In genomic region chr6:31114970-31115849, GRCh38 we compare ENCODE assay signal across 2 cellular contexts.
TF ChIP-seq lines count a peak whose summit lies in the region.

No MANE protein-coding gene starts in this region.

TF ChIP-seq in A549, 52 proteins besides CTCF, POLR2A, EP300 and RAD21:
- TF ChIP-seq CBX2 (IDR thresholded peaks at IDR 0.05; ENCODE audit: borderline replicate concordance, low read depth) = no peak
- no peak for TF ChIP-seq CEBPB (IDR thresholded peaks at IDR 0.05)
- TF ChIP-seq, protein P1, sequence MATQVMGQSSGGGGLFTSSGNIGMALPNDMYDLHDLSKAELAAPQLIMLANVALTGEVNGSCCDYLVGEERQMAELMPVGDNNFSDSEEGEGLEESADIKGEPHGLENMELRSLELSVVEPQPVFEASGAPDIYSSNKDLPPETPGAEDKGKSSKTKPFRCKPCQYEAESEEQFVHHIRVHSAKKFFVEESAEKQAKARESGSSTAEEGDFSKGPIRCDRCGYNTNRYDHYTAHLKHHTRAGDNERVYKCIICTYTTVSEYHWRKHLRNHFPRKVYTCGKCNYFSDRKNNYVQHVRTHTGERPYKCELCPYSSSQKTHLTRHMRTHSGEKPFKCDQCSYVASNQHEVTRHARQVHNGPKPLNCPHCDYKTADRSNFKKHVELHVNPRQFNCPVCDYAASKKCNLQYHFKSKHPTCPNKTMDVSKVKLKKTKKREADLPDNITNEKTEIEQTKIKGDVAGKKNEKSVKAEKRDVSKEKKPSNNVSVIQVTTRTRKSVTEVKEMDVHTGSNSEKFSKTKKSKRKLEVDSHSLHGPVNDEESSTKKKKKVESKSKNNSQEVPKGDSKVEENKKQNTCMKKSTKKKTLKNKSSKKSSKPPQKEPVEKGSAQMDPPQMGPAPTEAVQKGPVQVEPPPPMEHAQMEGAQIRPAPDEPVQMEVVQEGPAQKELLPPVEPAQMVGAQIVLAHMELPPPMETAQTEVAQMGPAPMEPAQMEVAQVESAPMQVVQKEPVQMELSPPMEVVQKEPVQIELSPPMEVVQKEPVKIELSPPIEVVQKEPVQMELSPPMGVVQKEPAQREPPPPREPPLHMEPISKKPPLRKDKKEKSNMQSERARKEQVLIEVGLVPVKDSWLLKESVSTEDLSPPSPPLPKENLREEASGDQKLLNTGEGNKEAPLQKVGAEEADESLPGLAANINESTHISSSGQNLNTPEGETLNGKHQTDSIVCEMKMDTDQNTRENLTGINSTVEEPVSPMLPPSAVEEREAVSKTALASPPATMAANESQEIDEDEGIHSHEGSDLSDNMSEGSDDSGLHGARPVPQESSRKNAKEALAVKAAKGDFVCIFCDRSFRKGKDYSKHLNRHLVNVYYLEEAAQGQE (IDR thresholded peaks at IDR 0.05) = no peak
- no peak for TF ChIP-seq ATOH8 (CRISPR knock-in tag; IDR thresholded peaks at IDR 0.05; ENCODE audit: low read depth)
- no peak for TF ChIP-seq HOXB13 (CRISPR knock-in tag; IDR thresholded peaks at IDR 0.05; ENCODE audit: low read depth)
- TF ChIP-seq ESRRA (IDR thresholded peaks at IDR 0.05; ENCODE audit: borderline replicate concordance, low read length) = no peak
- TF ChIP-seq POLR2AphosphoS2 (conservative IDR thresholded peaks at IDR 0.05; ENCODE audit: low read length) = no peak
- TF ChIP-seq, protein P2, sequence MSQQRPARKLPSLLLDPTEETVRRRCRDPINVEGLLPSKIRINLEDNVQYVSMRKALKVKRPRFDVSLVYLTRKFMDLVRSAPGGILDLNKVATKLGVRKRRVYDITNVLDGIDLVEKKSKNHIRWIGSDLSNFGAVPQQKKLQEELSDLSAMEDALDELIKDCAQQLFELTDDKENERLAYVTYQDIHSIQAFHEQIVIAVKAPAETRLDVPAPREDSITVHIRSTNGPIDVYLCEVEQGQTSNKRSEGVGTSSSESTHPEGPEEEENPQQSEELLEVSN (IDR thresholded peaks at IDR 0.05; ENCODE audit: borderline replicate concordance, low read depth) = no peak
- TF ChIP-seq TFCP2L1 (CRISPR knock-in tag; IDR thresholded peaks at IDR 0.05) = no peak
TF ChIP-seq in A549: peak in this region for 0.

TF ChIP-seq in IMR-90, 13 proteins besides CTCF, POLR2A, EP300 and RAD21:
- TF ChIP-seq SMC3 (IDR thresholded peaks at IDR 0.05; ENCODE audit: low read depth, low read length) = no peak
- no peak for TF ChIP-seq CEBPB (IDR thresholded peaks at IDR 0.05; ENCODE audit: low read depth, low read length)
- TF ChIP-seq MAZ (IDR thresholded peaks at IDR 0.05; ENCODE audit: borderline replicate concordance, low read depth, low read length) = no peak
- no peak for TF ChIP-seq MXI1 (IDR thresholded peaks at IDR 0.05; ENCODE audit: borderline replicate concordance, low read depth, low read length)
- no peak for TF ChIP-seq MAFK (IDR thresholded peaks at IDR 0.05; ENCODE audit: low read depth, low read length)
- no peak for TF ChIP-seq FOS (IDR thresholded peaks at IDR 0.05; ENCODE audit: low read depth, low read length)
- no peak for TF ChIP-seq BHLHE40 (IDR thresholded peaks at IDR 0.05; ENCODE audit: low read depth, low read length)
- TF ChIP-seq CHD1 (IDR thresholded peaks at IDR 0.05; ENCODE audit: low read depth, low read length) = no peak
- TF ChIP-seq RFX5 (IDR thresholded peaks at IDR 0.05; ENCODE audit: low read depth, low read length) = no peak
- no peak for TF ChIP-seq RCOR1 (IDR thresholded peaks at IDR 0.05; ENCODE audit: insufficient replicate concordance, low read length)
- TF ChIP-seq USF2 (IDR thresholded peaks at IDR 0.05; ENCODE audit: low read depth, low read length) = no peak
- TF ChIP-seq, protein P3, sequence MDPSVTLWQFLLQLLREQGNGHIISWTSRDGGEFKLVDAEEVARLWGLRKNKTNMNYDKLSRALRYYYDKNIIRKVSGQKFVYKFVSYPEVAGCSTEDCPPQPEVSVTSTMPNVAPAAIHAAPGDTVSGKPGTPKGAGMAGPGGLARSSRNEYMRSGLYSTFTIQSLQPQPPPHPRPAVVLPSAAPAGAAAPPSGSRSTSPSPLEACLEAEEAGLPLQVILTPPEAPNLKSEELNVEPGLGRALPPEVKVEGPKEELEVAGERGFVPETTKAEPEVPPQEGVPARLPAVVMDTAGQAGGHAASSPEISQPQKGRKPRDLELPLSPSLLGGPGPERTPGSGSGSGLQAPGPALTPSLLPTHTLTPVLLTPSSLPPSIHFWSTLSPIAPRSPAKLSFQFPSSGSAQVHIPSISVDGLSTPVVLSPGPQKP (IDR thresholded peaks at IDR 0.05; ENCODE audit: borderline replicate concordance, low read depth, low read length) = no peak
